22 cellular contexts compared by ENCODE assay signal in genomic region chr7:39721919-39722597, GRCh38.
DNase-seq lines count a peak whose midpoint lies in the region; ATAC-seq and TF ChIP-seq lines count a peak whose summit lies in the region.
"Had no signal": no experiment of that assay in that cellular context is flagged by ENCODE, and none has a peak within 500 bp of the region (broad histone marks: within the 10 kb centered on the region; RNA-seq: fewer than 3 reads in every experiment).

No MANE protein-coding gene starts in this region.

- H3K79me2 ChIP-seq in mesendoderm (ENCODE audit: control insufficient read depth, insufficient read depth, low read length) = no peaks in the 10 kb centered on the region

- no peaks in the 10 kb centered on the region for H3K36me3 ChIP-seq in Caco-2 (ENCODE audit: control insufficient read depth, insufficient read depth, low read length)
- H3K36me3 ChIP-seq in mesendoderm (ENCODE audit: control insufficient read depth, insufficient read depth, low read length) = no peaks in the 10 kb centered on the region
- H3K36me3 ChIP-seq in naive thymus-derived CD4-positive, alpha-beta T cell (ENCODE audit: control insufficient read depth in 2 of 3, insufficient read depth in 3 of 3, low read length in 3 of 3) = no peaks in the 10 kb centered on the region
- H3K36me3 ChIP-seq in prostate gland = no peaks in the 10 kb centered on the region
- H3K36me3 ChIP-seq: BLaER1 treated with 17β-estradiol and CSF1 and Interleukin-3, amounts not matched to agents 10 nM and 100 nM; MG63 had no signal

- POLR2A ChIA-PET in Caco-2 (lab: Charles Lee) = no interaction called here
- POLR2A ChIA-PET in naive thymus-derived CD4-positive, alpha-beta T cell (lab: Charles Lee) = no interaction called here

- H3K4me1 Mint-ChIP-seq in Caco-2 (ENCODE audit: low read depth, unreplicated experiment) = peaks cover 20% of the 10 kb centered on the region
- H3K4me1 Mint-ChIP-seq in naive thymus-derived CD4-positive, alpha-beta T cell = no peaks in the 10 kb centered on the region

- H3K4ac ChIP-seq in mesendoderm (ENCODE audit: low read depth, low read length) = no peak overlapping the region

- H3K79me1 ChIP-seq in mesendoderm (ENCODE audit: low read length) = no peaks in the 10 kb centered on the region

- TF ChIP-seq POLR2A in prostate gland (IDR thresholded peaks at IDR 0.05) = no peak

- H3K18ac ChIP-seq in mesendoderm (ENCODE audit: low read length) = peak overlapping the region; percentile 39

- BruUV-seq in Caco-2 (replicated peaks; lab: Mats Ljungman, UMichigan) = no TSS peak

- H3K4me3 ChIP-seq in Caco-2 (ENCODE audit: low read depth, low read length) (no peak overlapping the region), mesendoderm (ENCODE audit: low read length) (no peak overlapping the region), prostate gland (no peak overlapping the region)
- H3K4me3 ChIP-seq in naive thymus-derived CD4-positive, alpha-beta T cell (ENCODE audit: low read length) = no peak overlapping the region
- H3K4me3 ChIP-seq: BLaER1 treated with 17β-estradiol and CSF1 and Interleukin-3, amounts not matched to agents 10 nM and 100 nM; MG63 had no signal

- H3K4me2 ChIP-seq in mesendoderm (ENCODE audit: low read length) = no peak overlapping the region
- H3K4me2 ChIP-seq: BLaER1 treated with 17β-estradiol and CSF1 and Interleukin-3, amounts not matched to agents 10 nM and 100 nM had no signal

- H3K27me3 Mint-ChIP-seq in Caco-2 (ENCODE audit: insufficient read depth, unreplicated experiment) = no peaks in the 10 kb centered on the region
- peaks cover 0 to 7% (median 0%) of the 10 kb centered on the region in 5 donors for H3K27me3 Mint-ChIP-seq in naive thymus-derived CD4-positive, alpha-beta T cell

- no peak for DNase-seq in Caco-2
- DNase-seq in NCI-H2227 (lab: John Stamatoyannopoulos, UW; ENCODE audit: unreplicated experiment) = peak; percentile 18
- peak; percentile 89 for DNase-seq in SK-N-DZ (ENCODE audit: low spot score)
- no peak for DNase-seq in mesendoderm
- no peak for DNase-seq in cerebellar nuclear complex (lab: John Stamatoyannopoulos, UW)
- DNase-seq in naive thymus-derived CD4-positive, alpha-beta T cell = no peak
- no peak for DNase-seq in prostate gland (ENCODE audit: low spot score)
- DNase-seq in NCI-H2171 treated with DMSO at 0.1 percent for 48 hours (lab: John Stamatoyannopoulos, UW) = no peak
- DNase-seq: ACHN; CD4-positive, alpha-beta memory T cell; DMS153; GOT3; MG63; NCI-H1417; NCI-H1694 treated with DMSO at 0.1 percent for 48 hours; NCI-H526 treated with DMSO at 0.1 percent for 48 hours; NK-92 treated with Interleukin-12 subunit alpha and Interleukin-12 subunit beta, amount 100 ng/mL, for 24 hours; SHP77 treated with DMSO at 0.1 percent for 48 hours; T-helper 1 cell had no signal

- no peak overlapping the region for H2AK5ac ChIP-seq in mesendoderm (ENCODE audit: low read length)

- no peak overlapping the region for H4K8ac ChIP-seq in mesendoderm (ENCODE audit: low read depth, low read length)

- H4K5ac ChIP-seq in mesendoderm (ENCODE audit: low read length) = no peak overlapping the region

- no CpG with 5 or more reads among the region's 17 CpGs for WGBS in mesendoderm (ENCODE audit: extremely low coverage, insufficient coverage, low lambda C conversion rate)
- 87% methylated on average over 17 of the region's 17 CpGs for WGBS in prostate gland

- H3K27me3 ChIP-seq in Caco-2 (replicated peaks; ENCODE audit: control insufficient read depth, insufficient read depth, low read length) (no peaks in the 10 kb centered on the region), mesendoderm (ENCODE audit: insufficient read depth, low read length, poor library complexity) (no peaks in the 10 kb centered on the region), prostate gland (replicated peaks; ENCODE audit: insufficient read depth) (no peaks in the 10 kb centered on the region)
- no peaks in the 10 kb centered on the region for H3K27me3 ChIP-seq in naive thymus-derived CD4-positive, alpha-beta T cell (ENCODE audit: control insufficient read depth in 2 of 2, insufficient read depth in 2 of 2, low read length in 2 of 2)
- H3K27me3 ChIP-seq: BLaER1 treated with 17β-estradiol and CSF1 and Interleukin-3, amounts not matched to agents 10 nM and 100 nM; MG63 had no signal

- no peak overlapping the region for H2BK120ac ChIP-seq in mesendoderm (ENCODE audit: low read depth, low read length)

- CTCF ChIA-PET in Caco-2 (lab: Charles Lee) = interaction anchor here (0.7 kb wide), 1 partner anchor 11 kb away, joined by 4 read pairs; no protein-coding TSS in a partner anchor
- CTCF ChIA-PET in naive thymus-derived CD4-positive, alpha-beta T cell (lab: Charles Lee) = interaction anchor here (1.7 kb wide), 1 partner anchor 141 kb away, joined by 5 read pairs; no protein-coding TSS in a partner anchor

- H3K9ac ChIP-seq in mesendoderm (ENCODE audit: low read length) = no peak overlapping the region
- H3K9ac ChIP-seq: BLaER1 treated with 17β-estradiol and CSF1 and Interleukin-3, amounts not matched to agents 10 nM and 100 nM had no signal

- peaks cover 9% of the 10 kb centered on the region for H3K9me3 Mint-ChIP-seq in Caco-2 (ENCODE audit: unreplicated experiment)
- H3K9me3 Mint-ChIP-seq in naive thymus-derived CD4-positive, alpha-beta T cell = no peaks in the 10 kb centered on the region
- H3K9me3 Mint-ChIP-seq: CD4-positive, alpha-beta memory T cell had no signal

- peaks cover 17% of the 10 kb centered on the region for H3K4me1 ChIP-seq in Caco-2
- peaks cover 6% of the 10 kb centered on the region for H3K4me1 ChIP-seq in mesendoderm (ENCODE audit: control insufficient read depth, low read depth, low read length)
- no peaks in the 10 kb centered on the region for H3K4me1 ChIP-seq in naive thymus-derived CD4-positive, alpha-beta T cell (ENCODE audit: control insufficient read depth in 2 of 2, insufficient read depth in 2 of 2, low read length in 2 of 2)
- H3K4me1 ChIP-seq in prostate gland (replicated peaks) = peaks cover 3% of the 10 kb centered on the region

- H3K9me3 ChIP-seq in Caco-2 = no peaks in the 10 kb centered on the region
- no peaks in the 10 kb centered on the region for H3K9me3 ChIP-seq in naive thymus-derived CD4-positive, alpha-beta T cell (ENCODE audit: control insufficient read depth in 2 of 3, low read length in 3 of 3)
- H3K9me3 ChIP-seq in prostate gland = no peaks in the 10 kb centered on the region
- H3K9me3 ChIP-seq: MG63 had no signal

- no peak overlapping the region for H3K56ac ChIP-seq in mesendoderm (ENCODE audit: low read length)

- no peak for TF ChIP-seq CTCF in Caco-2 (IDR thresholded peaks at IDR 0.05; ENCODE audit: insufficient read depth in 1 of 2, low read depth in 1 of 2, low read length in 1 of 2, severe bottlenecking in 1 of 2, unreplicated experiment in 1 of 2)
- no peak for TF ChIP-seq CTCF in prostate gland (IDR thresholded peaks at IDR 0.05)

- H3K27ac ChIP-seq in mesendoderm (ENCODE audit: low read depth, low read length) (no peak overlapping the region), prostate gland (no peak overlapping the region)
- no peak overlapping the region for H3K27ac ChIP-seq in naive thymus-derived CD4-positive, alpha-beta T cell (ENCODE audit: low read depth, low read length)
- H3K27ac ChIP-seq: BLaER1 treated with 17β-estradiol and CSF1 and Interleukin-3, amounts not matched to agents 10 nM and 100 nM; RWPE1 had no signal

- H3K23ac ChIP-seq in mesendoderm (ENCODE audit: low read length) = no peak overlapping the region

- peak overlapping the region; percentile 78 for H3K27ac Mint-ChIP-seq in Caco-2 (ENCODE audit: unreplicated experiment)
- no peak overlapping the region for H3K27ac Mint-ChIP-seq in naive thymus-derived CD4-positive, alpha-beta T cell

- ATAC-seq in naive thymus-derived CD4-positive, alpha-beta T cell = no peak
- ATAC-seq: HCT116 had no signal

- H3K4me3 Mint-ChIP-seq in Caco-2 (ENCODE audit: unreplicated experiment) = no peak overlapping the region
- no peak overlapping the region for H3K4me3 Mint-ChIP-seq in naive thymus-derived CD4-positive, alpha-beta T cell
- H3K4me3 Mint-ChIP-seq: CD4-positive, alpha-beta memory T cell had no signal

- intact Hi-C loops in Caco-2 (cut with micrococcal nuclease; ENCODE audit: unreplicated experiment) (no loop called here), prostate gland (cut with DNase I) (no loop called here)
- intact Hi-C loops in naive thymus-derived CD4-positive, alpha-beta T cell (cut with micrococcal nuclease) = no loop called here

- H2BK15ac ChIP-seq in mesendoderm (replicated peaks; ENCODE audit: low read depth) = no peak overlapping the region

- H3K36me3 Mint-ChIP-seq in Caco-2 (ENCODE audit: insufficient read depth, unreplicated experiment) = peaks cover 7% of the 10 kb centered on the region
- H3K36me3 Mint-ChIP-seq in naive thymus-derived CD4-positive, alpha-beta T cell = no peaks in the 10 kb centered on the region
- H3K36me3 Mint-ChIP-seq: CD4-positive, alpha-beta memory T cell had no signal

- H2BK5ac ChIP-seq in mesendoderm (ENCODE audit: low read length) = no peak overlapping the region

Comparison
In these comparisons a context has a peak if more than half of its experiments do, and no peak if none do; other contexts are left out.
1. DNase-seq: peak in NCI-H2227 (single experiment) and SK-N-DZ (single experiment); none in Caco-2 (0 of 2), mesendoderm (single experiment), cerebellar nuclear complex (0 of 2), naive thymus-derived CD4-positive, alpha-beta T cell (0 of 9), prostate gland (single experiment) and NCI-H2171 treated with DMSO at 0.1 percent for 48 hours (single experiment).